Comparison of ENCODE assay signal across 8 cellular contexts in genomic region chr6:89432875-89433636, GRCh38. TPM values are rescaled to one million over a fixed set of nuclear protein-coding genes. Genes with fewer than 3 reads are reported as not detected.
DNase-seq lines count a peak whose midpoint lies in the region; ATAC-seq lines count a peak whose summit lies in the region.

Gene ANKRD6, plus strand, starts transcription at chr6:89433152. Its CDS starts 133,825 bp downstream, at chr6:89566977.

- DNase-seq in NCI-H82 (lab: John Stamatoyannopoulos, UW) (peak; percentile 75), NCI-H82 treated with DMSO at 0.1 percent for 48 hours (lab: John Stamatoyannopoulos, UW; ENCODE audit: unreplicated experiment) (no peak), NCI-H2029 treated with DMSO at 0.1 percent for 48 hours (lab: John Stamatoyannopoulos, UW) (peak; percentile 15), cerebellum (ENCODE audit: low spot score) (peak; percentile 85), left colon (peak; percentile 33 to 84)
- DNase-seq in stimulated activated CD4-positive, alpha-beta T cell treated with anti-CD3 and anti-CD28 coated beads, Interleukin-1b, Interleukin-23, amount 100 ng/mL, for 48 hours = peak; percentile 76

- intact Hi-C loops in left colon (cut with DNase I, micrococcal nuclease) = loop anchor here (5.0 kb wide), 2 partner anchors 174 to 179 kb away; no protein-coding TSS in a partner anchor

- ATAC-seq in HG02870 (IDR thresholded peaks at IDR 0.05; ENCODE audit: unreplicated experiment) (peak; percentile 79), left colon (peak; percentile 98)
- peak; percentile 91 to 93 for ATAC-seq in activated CD4-positive, CD25-positive, alpha-beta regulatory T cell treated with anti-CD3 and anti-CD28 coated beads, Interleukin-2, amount 50 U/mL, for 24 hours

RNA-seq across cellular contexts. Expression of gene ANKRD6, which starts in this region (rescaled TPM):
- total RNA-seq in cerebellum (44.1 TPM), left colon (1 to 10 TPM; 2.7 to 3.1 TPM)

Comparison
In these comparisons a context has a peak if more than half of its experiments do, and no peak if none do; other contexts are left out.
1. RNA of gene ANKRD6 (total RNA-seq): 44.1 TPM in cerebellum (single experiment); 2.7 to 3.1 TPM in left colon; every median in the first group is over 10 times any median in the second.
2. Peak in every context shown above with its lines, with median percentiles within 50 percentile points of each other: ATAC-seq.